ENCODE assay signal across 9 cellular contexts in the genomic region with DNA sequence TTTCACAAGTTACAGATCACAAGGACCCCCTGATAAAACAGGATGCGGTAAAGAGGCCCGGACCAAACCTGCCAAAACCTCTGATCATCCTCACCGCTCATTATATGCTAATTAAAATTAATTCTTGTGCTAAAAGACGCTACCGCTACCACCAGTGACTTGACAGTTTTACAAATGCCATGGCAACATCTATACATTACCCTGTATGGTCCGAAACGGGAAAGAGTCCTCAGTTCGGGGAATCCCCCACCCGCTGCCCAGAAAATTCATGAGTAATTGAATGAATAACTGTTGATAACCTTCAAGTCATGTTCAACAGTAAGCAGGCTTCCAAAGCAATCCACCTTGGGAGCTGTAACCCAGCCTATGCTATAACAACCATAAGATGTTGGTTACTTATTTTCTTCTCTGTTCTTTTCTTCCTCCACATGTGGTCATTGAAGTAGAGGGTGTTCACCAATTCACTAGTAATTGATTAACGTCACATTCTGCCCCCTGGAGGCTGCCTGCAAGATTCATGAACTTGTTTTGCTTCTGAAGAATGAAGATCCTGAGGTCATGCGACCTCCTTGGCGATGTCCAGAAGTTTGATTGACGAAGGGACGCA. TPM values are rescaled to one million over a fixed set of nuclear protein-coding genes. Genes with fewer than 3 reads are reported as not detected.
DNase-seq lines count a peak whose midpoint lies in the region; ATAC-seq, FAIRE-seq and TF ChIP-seq lines count a peak whose summit lies in the region.
"Had no signal": no experiment of that assay in that cellular context is flagged by ENCODE, and none has a peak within 500 bp of the region (broad histone marks: within the 10 kb centered on the region; RNA-seq: fewer than 3 reads in every experiment).

No MANE protein-coding gene starts in this region.

- peak overlapping the region; percentile 91 for H3K27ac Mint-ChIP-seq in activated naive CD8-positive, alpha-beta T cell treated with anti-CD3 and anti-CD28 coated beads, Interleukin-2, amount 50 U/mL, for 24 hours

- peaks cover 0 to 4% of the 10 kb centered on the region in 2 donors for H3K4me1 ChIP-seq in kidney (ENCODE audit: control insufficient read depth in 1 of 2, insufficient read depth in 1 of 2, low read depth in 1 of 2, low read length in 2 of 2)
- no peaks in the 10 kb centered on the region for H3K4me1 ChIP-seq in tibial artery

- intact Hi-C loops in kidney (cut with DNase I): loop anchor here (10.0 kb wide), 1 partner anchor 253 kb away; no protein-coding TSS in a partner anchor
- intact Hi-C loops in tibial artery (cut with DNase I; ENCODE audit: low total_unique reads): no loop called here

- no peaks in the 10 kb centered on the region for H3K27me3 Mint-ChIP-seq in activated naive CD8-positive, alpha-beta T cell treated with anti-CD3 and anti-CD28 coated beads, Interleukin-2, amount 50 U/mL, for 24 hours

- no peak overlapping the region for H3K27ac ChIP-seq in kidney (ENCODE audit: low read depth in 2 of 2, low read length in 2 of 2)
- H3K27ac ChIP-seq in tibial artery: no peak overlapping the region
- H3K27ac ChIP-seq: epithelial cell of prostate had no signal

- H3K9me3 ChIP-seq in kidney (ENCODE audit: control insufficient read depth in 1 of 2, low read length in 2 of 2) (no peaks in the 10 kb centered on the region), tibial artery (no peaks in the 10 kb centered on the region)

- H3K27me3 ChIP-seq in tibial artery: peaks cover 0 to 14% of the 10 kb centered on the region in 2 donors

- peaks cover 69% of the 10 kb centered on the region for H3K4me1 Mint-ChIP-seq in activated naive CD8-positive, alpha-beta T cell treated with anti-CD3 and anti-CD28 coated beads, Interleukin-2, amount 50 U/mL, for 24 hours

- H3K4me3 ChIP-seq in kidney (ENCODE audit: low read length in 2 of 2) (no peak overlapping the region), tibial artery (no peak overlapping the region)

- no peak overlapping the region for H3K9ac ChIP-seq in kidney (ENCODE audit: low read length in 2 of 2)

- DNase-seq in T-helper 1 cell (peak; percentile 27 to 85 (median 61)), kidney (no peak), tibial artery (no peak)
- peak; percentile 76 for DNase-seq in activated naive CD8-positive, alpha-beta T cell treated with anti-CD3 and anti-CD28 coated beads, Interleukin-2, amount 50 U/mL, for 24 hours
- peak; percentile 52 for DNase-seq in stimulated activated CD8-positive, alpha-beta memory T cell treated with anti-CD3 and anti-CD28 coated beads, Interleukin-15, amount 100 ng/mL, for 1 hour (ENCODE audit: low read depth)

- H3K36me3 Mint-ChIP-seq in activated naive CD8-positive, alpha-beta T cell treated with anti-CD3 and anti-CD28 coated beads, Interleukin-2, amount 50 U/mL, for 24 hours (ENCODE audit: low read depth): no peaks in the 10 kb centered on the region

- ATAC-seq in HG03521 (IDR thresholded peaks at IDR 0.05; ENCODE audit: unreplicated experiment) (peak; percentile 37), GM19035 (IDR thresholded peaks at IDR 0.05; ENCODE audit: unreplicated experiment) (no peak)
- ATAC-seq in activated naive CD8-positive, alpha-beta T cell treated with anti-CD3 and anti-CD28 coated beads, Interleukin-2, amount 50 U/mL, for 24 hours: peak; percentile 70

- peak; percentile 60 for TF ChIP-seq CTCF in GM12874 (IDR thresholded peaks at IDR 0.05; ENCODE audit: insufficient read depth, low read depth, low read length)
- peak; percentile 38 for TF ChIP-seq CTCF in kidney (IDR thresholded peaks at IDR 0.05; ENCODE audit: borderline replicate concordance, extremely low read depth, insufficient read depth)
- no peak for TF ChIP-seq CTCF in tibial artery (IDR thresholded peaks at IDR 0.05)

- no peak for FAIRE-seq in kidney (lab: Jason Lieb, UNC)

- H3K4me3 Mint-ChIP-seq in activated naive CD8-positive, alpha-beta T cell treated with anti-CD3 and anti-CD28 coated beads, Interleukin-2, amount 50 U/mL, for 24 hours: peak overlapping the region; percentile 60

- H3K9me3 Mint-ChIP-seq in activated naive CD8-positive, alpha-beta T cell treated with anti-CD3 and anti-CD28 coated beads, Interleukin-2, amount 50 U/mL, for 24 hours: no peaks in the 10 kb centered on the region

- H3K36me3 ChIP-seq in kidney (ENCODE audit: control insufficient read depth in 1 of 2, insufficient read depth in 2 of 2, low read length in 2 of 2) (no peaks in the 10 kb centered on the region), tibial artery (no peaks in the 10 kb centered on the region)

RNA-seq across cellular contexts. Expression of a gene that starts 20.6 kb away (rescaled TPM):
- total RNA-seq in kidney: 0.79 TPM
- polyA plus RNA-seq in kidney (ENCODE audit: insufficient read depth, low read depth, low replicate concordance): not detected

RNA-seq across cellular contexts. Expression of a gene that starts 34.8 kb away (rescaled TPM):
- 65.2 TPM for total RNA-seq in kidney
- polyA plus RNA-seq in kidney (ENCODE audit: insufficient read depth, low read depth, low replicate concordance): 39.3 TPM

RNA-seq across cellular contexts. Expression of a gene that starts 40.6 kb away (rescaled TPM):
- total RNA-seq in kidney: 12.5 TPM
- polyA plus RNA-seq in kidney (ENCODE audit: insufficient read depth, low read depth, low replicate concordance): 4.8 TPM

Comparison
In these comparisons a context has a peak if more than half of its experiments do, and no peak if none do; other contexts are left out.
1. CTCF ChIP-seq: peak in GM12874 (single experiment) and kidney (single experiment); none in tibial artery (0 of 2).
2. DNase-seq: peak in T-helper 1 cell (5 of 5), activated naive CD8-positive, alpha-beta T cell treated with anti-CD3 and anti-CD28 coated beads, Interleukin-2, amount 50 U/mL, for 24 hours (single experiment) and stimulated activated CD8-positive, alpha-beta memory T cell treated with anti-CD3 and anti-CD28 coated beads, Interleukin-15, amount 100 ng/mL, for 1 hour (single experiment); none in kidney (single experiment) and tibial artery (0 of 2).